In the genomic region with DNA sequence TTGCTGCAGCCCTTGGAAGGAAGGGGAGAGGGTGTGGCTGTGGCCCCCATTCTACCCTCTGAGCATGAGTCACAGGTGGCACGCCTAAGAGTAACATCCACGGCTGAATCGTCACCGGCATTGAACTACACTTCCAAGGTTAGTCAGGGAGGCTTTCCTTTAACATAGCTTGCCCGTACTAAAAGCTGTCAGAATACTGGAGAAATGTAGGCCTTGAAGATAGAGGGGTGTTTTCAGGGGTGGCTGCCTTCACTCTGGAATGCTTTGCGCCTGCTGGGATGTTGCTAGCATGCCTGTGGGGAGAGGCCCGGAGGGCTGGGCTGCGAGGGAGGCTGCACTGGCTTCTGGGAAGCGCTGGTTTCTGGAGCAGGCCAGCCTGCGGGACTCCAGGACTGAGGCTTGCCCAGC, we compare ENCODE assay signal across 14 cellular contexts.
A peak's percentile ranks its signal among the peaks of the same experiment; 100 is the strongest.
DNase-seq lines count a peak whose midpoint lies in the region; ATAC-seq and TF ChIP-seq lines count a peak whose summit lies in the region.
"Had no signal": no experiment of that assay in that cellular context is flagged by ENCODE, and none has a peak within 500 bp of the region (broad histone marks: within the 10 kb centered on the region; RNA-seq: fewer than 3 reads in every experiment).

No MANE protein-coding gene starts in this region.

- no peaks in the 10 kb centered on the region for H3K9me2 ChIP-seq in GM23338 (ENCODE audit: insufficient read depth)

- H3K9me3 Mint-ChIP-seq in GM23338 (no peaks in the 10 kb centered on the region), osteocyte (ENCODE audit: unreplicated experiment) (no peaks in the 10 kb centered on the region)
- H3K9me3 Mint-ChIP-seq: CD8-positive, alpha-beta T cell had no signal

- no peaks in the 10 kb centered on the region; the same call in 1 of the 2 replicates for H4K20me1 ChIP-seq in GM23338 (replicated peaks; ENCODE audit: insufficient read depth)

- H3K4me1 Mint-ChIP-seq in GM23338 (peaks cover 4% of the 10 kb centered on the region; the same call in 2 of the 3 replicates), osteocyte (ENCODE audit: unreplicated experiment) (peaks cover 11% of the 10 kb centered on the region)
- H3K4me1 Mint-ChIP-seq: IgD-negative memory B cell had no signal

- H3K4me2 ChIP-seq in GM23338 = no peak overlapping the region

- intact Hi-C loops in dorsolateral prefrontal cortex (cut with DNase I) = no loop called here

- H3K27ac ChIP-seq in GM23338 (ENCODE audit: low read depth) (no peak overlapping the region), SJCRH30 (peak overlapping the region; percentile 62), dorsolateral prefrontal cortex (no peak overlapping the region)

- H3K4me1 ChIP-seq in GM23338 (ENCODE audit: insufficient read depth) = no peaks in the 10 kb centered on the region
- H3K4me1 ChIP-seq in SJCRH30 = peaks cover 12% of the 10 kb centered on the region

- no peak overlapping the region for H2AFZ ChIP-seq in GM23338

- H3K36me3 ChIP-seq in GM23338 (ENCODE audit: insufficient read depth) (no peaks in the 10 kb centered on the region), SJCRH30 (peaks cover 3% of the 10 kb centered on the region)

- H3K9me3 ChIP-seq in SJCRH30 (replicated peaks) = no peaks in the 10 kb centered on the region

- no peak overlapping the region for H3K4me3 Mint-ChIP-seq in GM23338
- H3K4me3 Mint-ChIP-seq in osteocyte (ENCODE audit: unreplicated experiment) = no peak overlapping the region
- H3K4me3 Mint-ChIP-seq: CD8-positive, alpha-beta T cell; IgD-negative memory B cell had no signal

- TF ChIP-seq CTCF in GM23338 (conservative IDR thresholded peaks at IDR 0.05; ENCODE audit: low read depth in 2 of 2) (no peak), osteocyte (IDR thresholded peaks at IDR 0.05) (no peak), dorsolateral prefrontal cortex (IDR thresholded peaks at IDR 0.05 in 54 of 56, conservative IDR thresholded peaks at IDR 0.05 in 2 of 56; ENCODE audit: low read depth in 1 of 56, partially characterized antibody in 56 of 56) (no peak)

- H3K4me3 ChIP-seq in GM23338 (no peak overlapping the region), SJCRH30 (no peak overlapping the region), dorsolateral prefrontal cortex (no peak overlapping the region)

- no peaks in the 10 kb centered on the region for H3F3A ChIP-seq in GM23338 (replicated peaks; ENCODE audit: low read depth)

- no peak for DNase-seq in GM23338 (ENCODE audit: low spot score)
- DNase-seq in SJCRH30 = peak; percentile 66 to 77
- peak; percentile 58 for DNase-seq in fibroblast of peridontal ligament (ENCODE audit: extremely low read depth)
- no peak for DNase-seq in osteocyte (ENCODE audit: extremely low spot score, unreplicated experiment)
- no peak for DNase-seq in dorsolateral prefrontal cortex
- DNase-seq in NK-92 treated with Interleukin-12 subunit alpha and Interleukin-12 subunit beta, amount 100 ng/mL, for 24 hours (lab: John Stamatoyannopoulos, UW) = no peak
- DNase-seq: activated CD8-positive, alpha-beta memory T cell treated with anti-CD3 and anti-CD28 coated beads for 24 hours; activated naive CD4-positive, alpha-beta T cell treated with anti-CD3 and anti-CD28 coated beads, Interleukin-2, amount 50 U/mL, for 16 hours; CD8-positive, alpha-beta T cell; stimulated activated CD4-positive, alpha-beta T cell treated with anti-CD3 and anti-CD28 coated beads, Interleukin-2, amount 100 ng/mL, for 24 hours; stimulated activated naive CD4-positive, alpha-beta T cell had no signal

- peaks cover under 1% of the 10 kb centered on the region; the same call in 1 of the 3 replicates for H3K36me3 Mint-ChIP-seq in GM23338 (ENCODE audit: low read depth)
- H3K36me3 Mint-ChIP-seq in osteocyte (ENCODE audit: unreplicated experiment) = peaks cover 19% of the 10 kb centered on the region
- H3K36me3 Mint-ChIP-seq: CD8-positive, alpha-beta T cell; IgD-negative memory B cell had no signal

- H3K79me2 ChIP-seq in GM23338 (replicated peaks; ENCODE audit: insufficient read depth) = no peaks in the 10 kb centered on the region

- ATAC-seq in GM23338 = peak; percentile 80
- ATAC-seq in GM18511 (IDR thresholded peaks at IDR 0.05; ENCODE audit: unreplicated experiment) = no peak
- ATAC-seq in HG02759 (IDR thresholded peaks at IDR 0.05; ENCODE audit: unreplicated experiment) = no peak
- ATAC-seq: CD8-positive, alpha-beta T cell had no signal

- H3K27me3 Mint-ChIP-seq in GM23338 (ENCODE audit: insufficient read depth, low read depth, poor library complexity) (peaks cover 3% of the 10 kb centered on the region), osteocyte (ENCODE audit: unreplicated experiment) (no peaks in the 10 kb centered on the region)
- H3K27me3 Mint-ChIP-seq: IgD-negative memory B cell had no signal

- no peaks in the 10 kb centered on the region for H3K27me3 ChIP-seq in GM23338 (ENCODE audit: insufficient read depth)
- H3K27me3 ChIP-seq in SJCRH30 = no peaks in the 10 kb centered on the region
- no peaks in the 10 kb centered on the region for H3K27me3 ChIP-seq in dorsolateral prefrontal cortex

- H3K27ac Mint-ChIP-seq in GM23338 (0 out of 2 replicates have a peak overlapping the region, but pooled peaks have one; percentile 15), osteocyte (ENCODE audit: unreplicated experiment) (peak overlapping the region; percentile 63)
- H3K27ac Mint-ChIP-seq: CD8-positive, alpha-beta T cell; IgD-negative memory B cell had no signal

TF ChIP-seq in GM23338, 12 proteins besides CTCF, POLR2A, EP300 and RAD21 (continues in another document):
- TF ChIP-seq STAT1 (IDR thresholded peaks at IDR 0.05; ENCODE audit: unreplicated experiment) = no peak
- TF ChIP-seq, protein P1, sequence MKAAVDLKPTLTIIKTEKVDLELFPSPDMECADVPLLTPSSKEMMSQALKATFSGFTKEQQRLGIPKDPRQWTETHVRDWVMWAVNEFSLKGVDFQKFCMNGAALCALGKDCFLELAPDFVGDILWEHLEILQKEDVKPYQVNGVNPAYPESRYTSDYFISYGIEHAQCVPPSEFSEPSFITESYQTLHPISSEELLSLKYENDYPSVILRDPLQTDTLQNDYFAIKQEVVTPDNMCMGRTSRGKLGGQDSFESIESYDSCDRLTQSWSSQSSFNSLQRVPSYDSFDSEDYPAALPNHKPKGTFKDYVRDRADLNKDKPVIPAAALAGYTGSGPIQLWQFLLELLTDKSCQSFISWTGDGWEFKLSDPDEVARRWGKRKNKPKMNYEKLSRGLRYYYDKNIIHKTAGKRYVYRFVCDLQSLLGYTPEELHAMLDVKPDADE (IDR thresholded peaks at IDR 0.05) = no peak
- no peak for TF ChIP-seq NANOG (IDR thresholded peaks at IDR 0.05; ENCODE audit: borderline replicate concordance)
- TF ChIP-seq, protein P2, sequence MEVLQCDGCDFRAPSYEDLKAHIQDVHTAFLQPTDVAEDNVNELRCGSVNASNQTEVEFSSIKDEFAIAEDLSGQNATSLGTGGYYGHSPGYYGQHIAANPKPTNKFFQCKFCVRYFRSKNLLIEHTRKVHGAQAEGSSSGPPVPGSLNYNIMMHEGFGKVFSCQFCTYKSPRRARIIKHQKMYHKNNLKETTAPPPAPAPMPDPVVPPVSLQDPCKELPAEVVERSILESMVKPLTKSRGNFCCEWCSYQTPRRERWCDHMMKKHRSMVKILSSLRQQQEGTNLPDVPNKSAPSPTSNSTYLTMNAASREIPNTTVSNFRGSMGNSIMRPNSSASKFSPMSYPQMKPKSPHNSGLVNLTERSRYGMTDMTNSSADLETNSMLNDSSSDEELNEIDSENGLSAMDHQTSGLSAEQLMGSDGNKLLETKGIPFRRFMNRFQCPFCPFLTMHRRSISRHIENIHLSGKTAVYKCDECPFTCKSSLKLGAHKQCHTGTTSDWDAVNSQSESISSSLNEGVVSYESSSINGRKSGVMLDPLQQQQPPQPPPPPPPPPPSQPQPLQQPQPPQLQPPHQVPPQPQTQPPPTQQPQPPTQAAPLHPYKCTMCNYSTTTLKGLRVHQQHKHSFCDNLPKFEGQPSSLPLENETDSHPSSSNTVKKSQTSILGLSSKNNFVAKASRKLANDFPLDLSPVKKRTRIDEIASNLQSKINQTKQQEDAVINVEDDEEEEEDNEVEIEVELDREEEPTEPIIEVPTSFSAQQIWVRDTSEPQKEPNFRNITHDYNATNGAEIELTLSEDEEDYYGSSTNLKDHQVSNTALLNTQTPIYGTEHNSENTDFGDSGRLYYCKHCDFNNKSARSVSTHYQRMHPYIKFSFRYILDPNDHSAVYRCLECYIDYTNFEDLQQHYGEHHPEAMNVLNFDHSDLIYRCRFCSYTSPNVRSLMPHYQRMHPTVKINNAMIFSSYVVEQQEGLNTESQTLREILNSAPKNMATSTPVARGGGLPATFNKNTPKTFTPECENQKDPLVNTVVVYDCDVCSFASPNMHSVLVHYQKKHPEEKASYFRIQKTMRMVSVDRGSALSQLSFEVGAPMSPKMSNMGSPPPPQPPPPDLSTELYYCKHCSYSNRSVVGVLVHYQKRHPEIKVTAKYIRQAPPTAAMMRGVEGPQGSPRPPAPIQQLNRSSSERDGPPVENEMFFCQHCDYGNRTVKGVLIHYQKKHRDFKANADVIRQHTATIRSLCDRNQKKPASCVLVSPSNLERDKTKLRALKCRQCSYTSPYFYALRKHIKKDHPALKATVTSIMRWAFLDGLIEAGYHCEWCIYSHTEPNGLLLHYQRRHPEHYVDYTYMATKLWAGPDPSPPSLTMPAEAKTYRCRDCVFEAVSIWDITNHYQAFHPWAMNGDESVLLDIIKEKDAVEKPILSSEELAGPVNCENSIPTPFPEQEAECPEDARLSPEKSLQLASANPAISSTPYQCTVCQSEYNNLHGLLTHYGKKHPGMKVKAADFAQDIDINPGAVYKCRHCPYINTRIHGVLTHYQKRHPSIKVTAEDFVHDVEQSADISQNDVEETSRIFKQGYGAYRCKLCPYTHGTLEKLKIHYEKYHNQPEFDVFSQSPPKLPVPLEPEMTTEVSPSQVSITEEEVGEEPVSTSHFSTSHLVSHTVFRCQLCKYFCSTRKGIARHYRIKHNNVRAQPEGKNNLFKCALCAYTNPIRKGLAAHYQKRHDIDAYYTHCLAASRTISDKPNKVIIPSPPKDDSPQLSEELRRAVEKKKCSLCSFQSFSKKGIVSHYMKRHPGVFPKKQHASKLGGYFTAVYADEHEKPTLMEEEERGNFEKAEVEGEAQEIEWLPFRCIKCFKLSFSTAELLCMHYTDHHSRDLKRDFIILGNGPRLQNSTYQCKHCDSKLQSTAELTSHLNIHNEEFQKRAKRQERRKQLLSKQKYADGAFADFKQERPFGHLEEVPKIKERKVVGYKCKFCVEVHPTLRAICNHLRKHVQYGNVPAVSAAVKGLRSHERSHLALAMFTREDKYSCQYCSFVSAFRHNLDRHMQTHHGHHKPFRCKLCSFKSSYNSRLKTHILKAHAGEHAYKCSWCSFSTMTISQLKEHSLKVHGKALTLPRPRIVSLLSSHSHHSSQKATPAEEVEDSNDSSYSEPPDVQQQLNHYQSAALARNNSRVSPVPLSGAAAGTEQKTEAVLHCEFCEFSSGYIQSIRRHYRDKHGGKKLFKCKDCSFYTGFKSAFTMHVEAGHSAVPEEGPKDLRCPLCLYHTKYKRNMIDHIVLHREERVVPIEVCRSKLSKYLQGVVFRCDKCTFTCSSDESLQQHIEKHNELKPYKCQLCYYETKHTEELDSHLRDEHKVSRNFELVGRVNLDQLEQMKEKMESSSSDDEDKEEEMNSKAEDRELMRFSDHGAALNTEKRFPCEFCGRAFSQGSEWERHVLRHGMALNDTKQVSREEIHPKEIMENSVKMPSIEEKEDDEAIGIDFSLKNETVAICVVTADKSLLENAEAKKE (CRISPR knock-in tag; IDR thresholded peaks at IDR 0.05) = no peak

Comparison
In these comparisons a context has a peak if more than half of its experiments do, and no peak if none do; other contexts are left out.
1. DNase-seq: peak in SJCRH30 (2 of 2) and fibroblast of peridontal ligament (single experiment); none in GM23338 (single experiment), osteocyte (single experiment), dorsolateral prefrontal cortex (0 of 10) and NK-92 treated with Interleukin-12 subunit alpha and Interleukin-12 subunit beta, amount 100 ng/mL, for 24 hours (single experiment).